8 cellular contexts compared by ENCODE assay signal in genomic region chr10:66318761-66319160, GRCh38.
"Had no signal": no experiment of that assay in that cellular context is flagged by ENCODE, and none has a peak within 500 bp of the region (broad histone marks: within the 10 kb centered on the region; RNA-seq: fewer than 3 reads in every experiment).

No MANE protein-coding gene starts in this region.

- H3K4me1 ChIP-seq: HAP-1 had no signal

- H3K36me3 ChIP-seq: HAP-1 had no signal

- H3K27ac ChIP-seq: GM23248 had no signal

- H3K4me3 ChIP-seq: GM23248, GM23338, HAP-1 had no signal

- H3K9me3 ChIP-seq: HAP-1 had no signal

- DNase-seq: GM23248, GOT3, H7, H9, HCEC 1CT, HFFc6 had no signal
